1 cellular context compared by ENCODE assay signal in genomic region chr5:162995568-162995967, GRCh38.
TF ChIP-seq lines count a peak whose summit lies in the region.

No MANE protein-coding gene starts in this region.

TF ChIP-seq in GM12878, 131 proteins besides CTCF, POLR2A, EP300 and RAD21 (continued from another document):
- TF ChIP-seq ATF7 (IDR thresholded peaks at IDR 0.05; ENCODE audit: low read depth) (peak; percentile 76), GATAD2B (conservative IDR thresholded peaks at IDR 0.05; ENCODE audit: low read depth) (0 out of 2 replicates have a peak, but pooled peaks have one; percentile 12), FOXK2 (IDR thresholded peaks at IDR 0.05) (no peak), PAX8 (IDR thresholded peaks at IDR 0.05) (no peak), RELB (IDR thresholded peaks at IDR 0.05; ENCODE audit: low read depth) (peak; percentile 70; the same call in 1 of the 2 replicates), LARP7 (IDR thresholded peaks at IDR 0.05) (no peak), BCL11A (IDR thresholded peaks at IDR 0.05; ENCODE audit: low read depth, low read length) (peak; percentile 83), NR2C2 (IDR thresholded peaks at IDR 0.05; ENCODE audit: borderline replicate concordance, control insufficient read depth, insufficient read length, low read depth) (no peak), IKZF2 (IDR thresholded peaks at IDR 0.05) (peak; percentile 60 to 73), POLR2AphosphoS2 (IDR thresholded peaks at IDR 0.05; ENCODE audit: low read depth, low read length) (no peak), NR2F1 (conservative IDR thresholded peaks at IDR 0.05) (peak; percentile 54), SIN3A (IDR thresholded peaks at IDR 0.05; ENCODE audit: low read depth, low read length) (no peak), RCOR1 (conservative IDR thresholded peaks at IDR 0.05; ENCODE audit: low read depth, low read length) (no peak), ZBTB33 (IDR thresholded peaks at IDR 0.05) (no peak), PAX5 (IDR thresholded peaks at IDR 0.05; ENCODE audit: borderline replicate concordance, low read depth, low read length) (peak; percentile 67; the same call in 1 of the 2 replicates), CHD2 (IDR thresholded peaks at IDR 0.05; ENCODE audit: borderline replicate concordance, low read depth, low read length) (no peak), ZNF592 (IDR thresholded peaks at IDR 0.05) (no peak), PBX3 (IDR thresholded peaks at IDR 0.05; ENCODE audit: insufficient replicate concordance, low read depth, low read length) (no peak), IKZF1 (conservative IDR thresholded peaks at IDR 0.05) (peak; percentile 44; the same call in 1 of the 2 replicates), BACH1 (IDR thresholded peaks at IDR 0.05; ENCODE audit: borderline replicate concordance) (peak; percentile 70; the same call in 1 of the 2 replicates), ETV6 (conservative IDR thresholded peaks at IDR 0.05 in 1 of 2, IDR thresholded peaks at IDR 0.05 in 1 of 2; ENCODE audit: borderline replicate concordance in 1 of 2, low read depth in 1 of 2) (no peak), IRF4 (IDR thresholded peaks at IDR 0.05; ENCODE audit: low read depth, low read length) (no peak), MLLT1 (IDR thresholded peaks at IDR 0.05) (0 out of 2 replicates have a peak, but pooled peaks have one; percentile 28), RELA (IDR thresholded peaks at IDR 0.05; ENCODE audit: borderline replicate concordance, partially characterized antibody) (no peak), PKNOX1 (IDR thresholded peaks at IDR 0.05) (peak; percentile 47), DPF2 (IDR thresholded peaks at IDR 0.05) (peak; percentile 72), HCFC1 (IDR thresholded peaks at IDR 0.05; ENCODE audit: low read length) (no peak), ZNF217 (IDR thresholded peaks at IDR 0.05) (peak; percentile 95), JUNB (IDR thresholded peaks at IDR 0.05) (0 out of 2 replicates have a peak, but pooled peaks have one; percentile 18)
